Comparison of ENCODE assay signal across 9 cellular contexts in genomic region chr19:7870571-7871279, GRCh38. TPM values are rescaled to one million over a fixed set of nuclear protein-coding genes. Genes with fewer than 3 reads are reported as not detected.
A peak's percentile ranks its signal among the peaks of the same experiment; 100 is the strongest.
DNase-seq lines count a peak whose midpoint lies in the region; ATAC-seq, FAIRE-seq and TF ChIP-seq lines count a peak whose summit lies in the region.
"Had no signal": no experiment of that assay in that cellular context is flagged by ENCODE, and none has a peak within 500 bp of the region (broad histone marks: within the 10 kb centered on the region; RNA-seq: fewer than 3 reads in every experiment).

No MANE protein-coding gene starts in this region.

- no peak overlapping the region for H3K27ac Mint-ChIP-seq in activated B cell treated with CpG ODN at 0.5 μM for 24 hours

- no peak for FAIRE-seq in small intestine (lab: Jason Lieb, UNC)

- peaks cover 0 to 3% of the 10 kb centered on the region in 2 donors for H3K4me1 ChIP-seq in small intestine (ENCODE audit: control insufficient read depth in 2 of 2, insufficient read depth in 1 of 2, low read depth in 1 of 2, low read length in 1 of 2)

- peaks cover 2% of the 10 kb centered on the region for H3K9me3 ChIP-seq in small intestine (ENCODE audit: control insufficient read depth, low read depth)
- H3K9me3 ChIP-seq: breast epithelium had no signal

- peaks cover 37% of the 10 kb centered on the region for H3K4me1 Mint-ChIP-seq in activated B cell treated with CpG ODN at 0.5 μM for 24 hours

- intact Hi-C loops in activated B cell treated with CpG ODN at 0.5 μM for 24 hours (cut with micrococcal nuclease): no loop called here

- H3K36me3 Mint-ChIP-seq in activated B cell treated with CpG ODN at 0.5 μM for 24 hours (ENCODE audit: low read depth): no peaks in the 10 kb centered on the region

- peak overlapping the region; percentile 33 for H3K4me3 Mint-ChIP-seq in activated B cell treated with CpG ODN at 0.5 μM for 24 hours

- H3K9me3 Mint-ChIP-seq in activated B cell treated with CpG ODN at 0.5 μM for 24 hours: peaks cover 3% of the 10 kb centered on the region

- TF ChIP-seq CTCF in activated B cell treated with CpG ODN at 0.5 μM for 24 hours (IDR thresholded peaks at IDR 0.05) (no peak), epithelial cell of esophagus (IDR thresholded peaks at IDR 0.05; ENCODE audit: insufficient read depth, low read depth, low read length, missing control alignments) (no peak)

- CTCF ChIA-PET in activated B cell treated with CpG ODN at 0.5 μM for 24 hours (lab: Charles Lee): interaction anchor here (0.7 kb wide), 1 partner anchor 140 kb away, joined by 3 read pairs; no protein-coding TSS in a partner anchor

- peaks cover 23% of the 10 kb centered on the region for H3K27me3 Mint-ChIP-seq in activated B cell treated with CpG ODN at 0.5 μM for 24 hours

- peaks cover 7 to 12% of the 10 kb centered on the region in 2 donors for H3K27me3 ChIP-seq in small intestine (ENCODE audit: control insufficient read depth in 2 of 2, insufficient read depth in 2 of 2, low read length in 2 of 2)

- H3K4me3 ChIP-seq in epithelial cell of esophagus (ENCODE audit: low read length) (no peak overlapping the region), small intestine (ENCODE audit: low read depth in 1 of 2, low read length in 2 of 2) (no peak overlapping the region)

- POLR2A ChIA-PET in activated B cell treated with CpG ODN at 0.5 μM for 24 hours (lab: Charles Lee): interaction anchor here (0.5 to 0.7 kb wide), 2 partner anchors 28 to 610 kb away, joined by 4 to 9 read pairs; no protein-coding TSS in a partner anchor

- peak; percentile 54 for DNase-seq in NCI-H748 (lab: John Stamatoyannopoulos, UW; ENCODE audit: unreplicated experiment)
- no peak for DNase-seq in NCI-H748 treated with DMSO at 0.1 percent for 48 hours (lab: John Stamatoyannopoulos, UW)
- peak; percentile 30 to 35 for DNase-seq in NCI-H1930 (lab: John Stamatoyannopoulos, UW)
- DNase-seq in activated B cell treated with CpG ODN at 0.5 μM for 24 hours: no peak
- DNase-seq in epithelial cell of esophagus (ENCODE audit: low read depth): peak; percentile 76
- peak; percentile 33 for DNase-seq in small intestine
- no peak for DNase-seq in NCI-H510A treated with DMSO at 0.1 percent for 48 hours (lab: John Stamatoyannopoulos, UW)
- DNase-seq in iPS-NIHi11 (ENCODE audit: low spot score): no peak

- no peaks in the 10 kb centered on the region for H3K36me3 ChIP-seq in small intestine (ENCODE audit: control insufficient read depth in 2 of 2, insufficient read depth in 2 of 2, low read length in 2 of 2)
- H3K36me3 ChIP-seq: breast epithelium had no signal

- ATAC-seq in activated B cell treated with CpG ODN at 0.5 μM for 24 hours (ENCODE audit: low read depth): no peak

- WGBS in small intestine, 3 donors: 41 to 62% (median 45%) methylated on average over 9 of the region's 9 CpGs

- no peak overlapping the region for H3K27ac ChIP-seq in small intestine (ENCODE audit: low read depth in 1 of 2, low read length in 1 of 2)

RNA-seq across cellular contexts. Expression of gene PRR36, which starts 3.5 kb away (rescaled TPM):
- not detected in 2 replicates for total RNA-seq in activated B cell treated with CpG ODN at 0.5 μM for 24 hours
- polyA plus RNA-seq in small intestine: under 1 TPM in 1 of 3 donors, not detected in 2; 0.22 TPM

RNA-seq across cellular contexts. Expression of gene LRRC8E, which starts 17.6 kb away (rescaled TPM):
- total RNA-seq in activated B cell treated with CpG ODN at 0.5 μM for 24 hours: not detected in 2 replicates
- under 1 TPM; 0.27 to 0.67 (median 0.52) TPM for polyA plus RNA-seq in small intestine

RNA-seq across cellular contexts. Expression of gene MAP2K7, which starts 33.0 kb away (rescaled TPM):
- total RNA-seq in activated B cell treated with CpG ODN at 0.5 μM for 24 hours: 46.3 and 52.8 TPM in 2 replicates
- 10 to 100 TPM; 17.3 to 22.4 (median 20.8) TPM for polyA plus RNA-seq in small intestine

RNA-seq across cellular contexts. Expression of gene EVI5L, which starts 40.7 kb away (rescaled TPM):
- 9.2 and 12.8 TPM in 2 replicates for total RNA-seq in activated B cell treated with CpG ODN at 0.5 μM for 24 hours
- 1 to 10 TPM; 2.9 to 8.4 (median 3.5) TPM for polyA plus RNA-seq in small intestine

RNA-seq across cellular contexts. Expression of gene TGFBR3L, which starts 43.9 kb away (rescaled TPM):
- not detected in 2 replicates for total RNA-seq in activated B cell treated with CpG ODN at 0.5 μM for 24 hours
- under 1 TPM in 1 of 3 donors, not detected in 2; 0.21 TPM for polyA plus RNA-seq in small intestine

Comparison
In these comparisons a context has a peak if more than half of its experiments do, and no peak if none do; other contexts are left out.
1. DNase-seq: peak in NCI-H748 (single experiment), NCI-H1930 (2 of 2), epithelial cell of esophagus (single experiment) and small intestine (single experiment); none in NCI-H748 treated with DMSO at 0.1 percent for 48 hours (single experiment), activated B cell treated with CpG ODN at 0.5 μM for 24 hours (single experiment), NCI-H510A treated with DMSO at 0.1 percent for 48 hours (single experiment) and iPS-NIHi11 (single experiment).